Comparison of ENCODE assay signal across 11 cellular contexts in the genomic region with DNA sequence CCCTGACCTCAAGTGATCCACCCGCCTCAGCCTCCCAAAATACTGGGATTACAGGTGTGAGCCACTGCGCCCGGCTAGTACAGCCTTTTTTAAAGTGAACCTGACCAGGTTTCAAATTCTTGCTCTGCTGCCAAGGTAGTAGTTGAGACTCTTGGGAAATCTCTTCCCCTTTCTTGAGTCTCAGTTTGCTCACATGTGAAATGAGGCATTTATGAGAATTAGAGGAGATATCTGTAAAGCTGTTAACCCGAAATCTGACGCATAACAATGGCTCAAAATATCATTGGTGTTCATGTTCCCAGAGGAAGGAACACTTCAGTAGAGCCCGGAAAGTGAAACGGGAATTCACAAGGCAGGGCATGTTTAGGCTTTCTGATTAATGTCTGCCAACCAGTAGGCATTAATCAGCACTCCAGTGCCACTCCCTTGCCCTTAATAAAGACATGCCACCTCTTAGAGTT. TPM values are rescaled to one million over a fixed set of nuclear protein-coding genes. Genes with fewer than 3 reads are reported as not detected.
DNase-seq lines count a peak whose midpoint lies in the region; ATAC-seq and TF ChIP-seq lines count a peak whose summit lies in the region.
"Had no signal": no experiment of that assay in that cellular context is flagged by ENCODE, and none has a peak within 500 bp of the region (broad histone marks: within the 10 kb centered on the region; RNA-seq: fewer than 3 reads in every experiment).

No MANE protein-coding gene starts in this region.

- ATAC-seq in Panc1 = no peak
- no peak for ATAC-seq in HG03025 (IDR thresholded peaks at IDR 0.05; ENCODE audit: low FRiP score, unreplicated experiment)

- WGBS in esophagus squamous epithelium, 2 donors = 31 to 41% methylated on average over 6 to 7 of the region's 7 CpGs
- WGBS in sigmoid colon, 2 donors = 68 to 70% methylated on average over 7 of the region's 7 CpGs
- no CpG with 5 or more reads among the region's 7 CpGs for WGBS in neuronal stem cell (ENCODE audit: extremely low coverage in 2 of 2, insufficient read length in 2 of 2, insufficient replicate concordance in 1 of 2), 2 donors

- H4K8ac ChIP-seq in neuronal stem cell (ENCODE audit: low read depth, low read length) = no peak overlapping the region

- POLR2A ChIA-PET in Panc1 (lab: Charles Lee) = interaction anchor here (0.5 kb wide), 1 partner anchor 22 kb away, joined by 10 read pairs; no protein-coding TSS in a partner anchor

- no TSS peak for BruUV-seq in Panc1 (replicated peaks; lab: Mats Ljungman, UMichigan)

- H3K27me3 ChIP-seq in Panc1 (ENCODE audit: control insufficient read depth, insufficient read depth, low read length) = no peaks in the 10 kb centered on the region
- H3K27me3 ChIP-seq in esophagus squamous epithelium = no peaks in the 10 kb centered on the region
- no peaks in the 10 kb centered on the region for H3K27me3 ChIP-seq in sigmoid colon
- no peaks in the 10 kb centered on the region for H3K27me3 ChIP-seq in neuronal stem cell (ENCODE audit: control insufficient read depth in 3 of 3, insufficient read depth in 3 of 3, low read depth in 1 of 3, low read length in 3 of 3)

- H3K4me2 ChIP-seq in neuronal stem cell (ENCODE audit: insufficient read depth, low read length, poor library complexity, severe bottlenecking) = no peak overlapping the region

- in situ Hi-C loops in Panc1 (cut with HindIII; ENCODE audit: low pct_unique_long_range_greater_than_20kb, low sequenced_read_pairs) = no loop called here

- H3K4me3 ChIP-seq in Panc1 (ENCODE audit: low read depth in 2 of 2, low read length in 2 of 2) (peak overlapping the region; percentile 79 to 90), esophagus squamous epithelium (peak overlapping the region in 3 of 4 donors; percentile 70 to 99 (median 89)), sigmoid colon (no peak overlapping the region), neuronal stem cell (ENCODE audit: low read length in 2 of 2) (no peak overlapping the region)

- TF ChIP-seq CTCF in Panc1 (IDR thresholded peaks at IDR 0.05) = no peak
- no peak for TF ChIP-seq CTCF in esophagus squamous epithelium (IDR thresholded peaks at IDR 0.05)
- no peak for TF ChIP-seq CTCF in sigmoid colon (IDR thresholded peaks at IDR 0.05)

- H2BK5ac ChIP-seq in neuronal stem cell (ENCODE audit: low read length) = no peak overlapping the region

- TF ChIP-seq POLR2A in esophagus squamous epithelium (IDR thresholded peaks at IDR 0.05) = no peak
- no peak for TF ChIP-seq POLR2A in sigmoid colon (IDR thresholded peaks at IDR 0.05)

- H3K4me1 ChIP-seq in Panc1 (ENCODE audit: control insufficient read depth, insufficient read depth, low read length) = peaks cover 31% of the 10 kb centered on the region
- H3K4me1 ChIP-seq in esophagus squamous epithelium = peaks cover 32 to 71% (median 51%) of the 10 kb centered on the region in 3 donors
- H3K4me1 ChIP-seq in sigmoid colon = peaks cover 0 to 41% (median 32%) of the 10 kb centered on the region in 4 donors
- H3K4me1 ChIP-seq in neuronal stem cell (ENCODE audit: control insufficient read depth in 2 of 2, insufficient read depth in 1 of 2, low read depth in 1 of 2, low read length in 2 of 2) = peaks cover 9 to 11% of the 10 kb centered on the region in 2 donors

- H2BK120ac ChIP-seq in neuronal stem cell (ENCODE audit: low read depth, low read length) = no peak overlapping the region

- H2AFZ ChIP-seq in neuronal stem cell (ENCODE audit: low read length) = no peak overlapping the region

- DNase-seq in NCI-H510A treated with DMSO at 0.1 percent for 48 hours (lab: John Stamatoyannopoulos, UW) (peak; percentile 49), NCI-H510A (lab: John Stamatoyannopoulos, UW) (no peak), Panc1 (ENCODE audit: low read depth, low spot score) (no peak), esophagus squamous epithelium (lab: John Stamatoyannopoulos, UW) (no peak), sigmoid colon (no peak), neuronal stem cell (ENCODE audit: low spot score) (no peak)
- no peak for DNase-seq in stimulated activated naive CD4-positive, alpha-beta T cell (lab: John Stamatoyannopoulos, UW)
- DNase-seq: NCI-H526 treated with DMSO at 0.1 percent for 48 hours had no signal

- H2BK15ac ChIP-seq in neuronal stem cell (ENCODE audit: low read length) = no peak overlapping the region

- H3K23ac ChIP-seq in neuronal stem cell (ENCODE audit: low read depth, low read length, poor library complexity) = no peak overlapping the region

- TF ChIP-seq EP300 in sigmoid colon (IDR thresholded peaks at IDR 0.05) = no peak

- H3K36me3 ChIP-seq in Panc1 (ENCODE audit: control insufficient read depth, insufficient read depth, low read length) (peaks cover 9% of the 10 kb centered on the region), esophagus squamous epithelium (peaks cover 7 to 26% (median 14%) of the 10 kb centered on the region in 3 donors), sigmoid colon (peaks cover 0 to 24% (median 19%) of the 10 kb centered on the region in 4 donors), neuronal stem cell (replicated peaks in 1 of 2; ENCODE audit: control insufficient read depth in 2 of 2, insufficient read depth in 2 of 2, low read length in 2 of 2) (peaks cover 26 to 29% of the 10 kb centered on the region in 2 donors)

- H3K14ac ChIP-seq in neuronal stem cell (ENCODE audit: low read length) = no peak overlapping the region

- H3K4ac ChIP-seq in neuronal stem cell (ENCODE audit: low read length) = no peak overlapping the region

- H3K9ac ChIP-seq in neuronal stem cell (ENCODE audit: low read depth, low read length, poor library complexity) = no peak overlapping the region

- peak overlapping the region; percentile 88 for H3K27ac ChIP-seq in Panc1 (ENCODE audit: low read length)
- peak overlapping the region; percentile 93 to 97 (median 94) for H3K27ac ChIP-seq in esophagus squamous epithelium
- peak overlapping the region in 3 of 4 donors; percentile 91 to 95 (median 92) for H3K27ac ChIP-seq in sigmoid colon
- no peak overlapping the region for H3K27ac ChIP-seq in neuronal stem cell (replicated peaks; ENCODE audit: low read length)

- H4K91ac ChIP-seq in neuronal stem cell (ENCODE audit: low read depth, low read length, poor library complexity) = no peak overlapping the region

- intact Hi-C loops in Panc1 (cut with micrococcal nuclease; ENCODE audit: unreplicated experiment) = no loop called here
- intact Hi-C loops in esophagus squamous epithelium (cut with DNase I) = no loop called here
- intact Hi-C loops in sigmoid colon (cut with DNase I) = no loop called here

- CTCF ChIA-PET in Panc1 (lab: Charles Lee) = no interaction called here

- H3K18ac ChIP-seq in neuronal stem cell (ENCODE audit: low read length) = no peak overlapping the region

- no peaks in the 10 kb centered on the region for H3K9me3 ChIP-seq in Panc1 (ENCODE audit: control insufficient read depth, insufficient read depth, low read depth, low read length)
- no peaks in the 10 kb centered on the region for H3K9me3 ChIP-seq in esophagus squamous epithelium
- no peaks in the 10 kb centered on the region for H3K9me3 ChIP-seq in sigmoid colon
- H3K9me3 ChIP-seq in neuronal stem cell (replicated peaks in 1 of 2; ENCODE audit: control insufficient read depth in 2 of 2, insufficient read depth in 1 of 2, low read depth in 1 of 2, low read length in 2 of 2) = no peaks in the 10 kb centered on the region

- H3K79me1 ChIP-seq in neuronal stem cell (ENCODE audit: low read depth, low read length) = peaks cover 14% of the 10 kb centered on the region

- H2AK5ac ChIP-seq in neuronal stem cell (ENCODE audit: low read depth, low read length) = no peak overlapping the region

- H2BK12ac ChIP-seq in neuronal stem cell (ENCODE audit: low read length) = no peak overlapping the region

RNA-seq across cellular contexts. Expression of gene ARPC5L, which starts 1.5 kb away (rescaled TPM):
- 39.6 TPM for total RNA-seq in Panc1 (2021; ENCODE audit: unreplicated experiment)
- polyA plus RNA-seq in Panc1 (2012; ENCODE audit: insufficient read length) = 45.4 TPM
- total RNA-seq in esophagus squamous epithelium = 10 to 100 TPM; 39.1 to 59.6 (median 45.3) TPM
- 10 to 100 TPM; 16.9 to 26.2 (median 24.5) TPM for total RNA-seq in sigmoid colon
- polyA plus RNA-seq in sigmoid colon = 10 to 100 TPM; 57.7 to 70.3 (median 65.7) TPM
- polyA plus RNA-seq in neuronal stem cell (2013, experiment 1 of 2) = 31.9 TPM
- polyA plus RNA-seq in neuronal stem cell (2013, experiment 2 of 2) = 31.7 TPM

RNA-seq across cellular contexts. Expression of gene RPL35, which starts 1.6 kb away (rescaled TPM):
- total RNA-seq in Panc1 (2021; ENCODE audit: unreplicated experiment) (758 TPM), esophagus squamous epithelium (1,000 to 10,000 TPM; 2,345 to 3,186 (median 2,827) TPM), sigmoid colon (1,000 to 10,000 TPM; 1,773 to 4,392 (median 3,675) TPM)
- polyA plus RNA-seq in Panc1 (2012; ENCODE audit: insufficient read length) = 1,211 TPM
- polyA plus RNA-seq in sigmoid colon = 1,000 to 10,000 TPM; 3,565 to 4,971 (median 3,954) TPM
- polyA plus RNA-seq in neuronal stem cell (2013, experiment 1 of 2) = 6,578 TPM
- 6,505 TPM for polyA plus RNA-seq in neuronal stem cell (2013, experiment 2 of 2)

RNA-seq across cellular contexts. Expression of gene WDR38, which starts 10.1 kb away (rescaled TPM):
- total RNA-seq in Panc1 (2021; ENCODE audit: unreplicated experiment) (not detected), esophagus squamous epithelium (not detected), sigmoid colon (not detected)
- not detected for polyA plus RNA-seq in Panc1 (2012; ENCODE audit: insufficient read length)
- polyA plus RNA-seq in sigmoid colon = not detected
- polyA plus RNA-seq in neuronal stem cell (2013, experiment 1 of 2) = not detected
- not detected for polyA plus RNA-seq in neuronal stem cell (2013, experiment 2 of 2)
- total RNA-seq: fibroblast of lung had no signal
- polyA plus RNA-seq: fibroblast of lung, neural cell had no signal

Comparison
In these comparisons a context has a peak if more than half of its experiments do, and no peak if none do; other contexts are left out.
1. H3K4me3 ChIP-seq: peak in Panc1 (2 of 2) and esophagus squamous epithelium (3 of 4); none in sigmoid colon (0 of 4) and neuronal stem cell (0 of 2).